In genomic region chr12:53976823-53977595, GRCh38 we compare ENCODE assay signal across 2 cellular contexts.
TF ChIP-seq lines count a peak whose summit lies in the region.

No MANE protein-coding gene starts in this region.

TF ChIP-seq in HEK293, 187 proteins besides CTCF, POLR2A, EP300 and RAD21:
- TF ChIP-seq ZNF10 (tag by site-specific recombination; IDR thresholded peaks at IDR 0.05) (no peak), SCRT2 (tag by site-specific recombination; IDR thresholded peaks at IDR 0.05) (no peak), ZNF146 (tag by site-specific recombination; IDR thresholded peaks at IDR 0.05) (no peak), SP3 (tag by site-specific recombination; IDR thresholded peaks at IDR 0.05) (0 out of 2 replicates have a peak, but pooled peaks have one; percentile 37), WT1 (tag by site-specific recombination; IDR thresholded peaks at IDR 0.05) (no peak), ZBTB10 (tag by site-specific recombination; IDR thresholded peaks at IDR 0.05) (no peak), ZNF404 (tag by site-specific recombination; IDR thresholded peaks at IDR 0.05) (no peak), ZNF521 (tag by site-specific recombination; IDR thresholded peaks at IDR 0.05) (no peak), ZBTB17 (tag by site-specific recombination; IDR thresholded peaks at IDR 0.05) (no peak), GLIS1 (tag by site-specific recombination; IDR thresholded peaks at IDR 0.05) (peak; percentile 82), GLIS2 (tag by site-specific recombination; IDR thresholded peaks at IDR 0.05) (0 out of 2 replicates have a peak, but pooled peaks have one; percentile 23), ZNF585B (tag by site-specific recombination; IDR thresholded peaks at IDR 0.05) (no peak), ZNF394 (tag by site-specific recombination; IDR thresholded peaks at IDR 0.05; ENCODE audit: borderline replicate concordance) (no peak), ZNF341 (tag by site-specific recombination; IDR thresholded peaks at IDR 0.05; ENCODE audit: low read depth) (peak; percentile 65), ZNF510 (tag by site-specific recombination; IDR thresholded peaks at IDR 0.05; ENCODE audit: insufficient replicate concordance) (no peak), ZNF114 (tag by site-specific recombination; IDR thresholded peaks at IDR 0.05) (no peak), ZEB2 (tag by site-specific recombination; IDR thresholded peaks at IDR 0.05) (0 out of 2 replicates have a peak, but pooled peaks have one; percentile 1), ZNF518A (tag by site-specific recombination; conservative IDR thresholded peaks at IDR 0.05; ENCODE audit: low read depth) (no peak)
- TF ChIP-seq, protein P1, sequence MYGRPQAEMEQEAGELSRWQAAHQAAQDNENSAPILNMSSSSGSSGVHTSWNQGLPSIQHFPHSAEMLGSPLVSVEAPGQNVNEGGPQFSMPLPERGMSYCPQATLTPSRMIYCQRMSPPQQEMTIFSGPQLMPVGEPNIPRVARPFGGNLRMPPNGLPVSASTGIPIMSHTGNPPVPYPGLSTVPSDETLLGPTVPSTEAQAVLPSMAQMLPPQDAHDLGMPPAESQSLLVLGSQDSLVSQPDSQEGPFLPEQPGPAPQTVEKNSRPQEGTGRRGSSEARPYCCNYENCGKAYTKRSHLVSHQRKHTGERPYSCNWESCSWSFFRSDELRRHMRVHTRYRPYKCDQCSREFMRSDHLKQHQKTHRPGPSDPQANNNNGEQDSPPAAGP (tag by site-specific recombination; IDR thresholded peaks at IDR 0.05), result no peak

TF ChIP-seq in K562, 482 proteins besides CTCF, POLR2A, EP300 and RAD21:
- TF ChIP-seq TCF3 (CRISPR knock-in tag; IDR thresholded peaks at IDR 0.05), result no peak
- TF ChIP-seq CBX2 (IDR thresholded peaks at IDR 0.05; ENCODE audit: insufficient read depth, low read length, poor library complexity, severe bottlenecking), result peak; percentile 82
TF ChIP-seq in K562: peak in this region for 1.
